3 cellular contexts compared by ENCODE assay signal in the genomic region with DNA sequence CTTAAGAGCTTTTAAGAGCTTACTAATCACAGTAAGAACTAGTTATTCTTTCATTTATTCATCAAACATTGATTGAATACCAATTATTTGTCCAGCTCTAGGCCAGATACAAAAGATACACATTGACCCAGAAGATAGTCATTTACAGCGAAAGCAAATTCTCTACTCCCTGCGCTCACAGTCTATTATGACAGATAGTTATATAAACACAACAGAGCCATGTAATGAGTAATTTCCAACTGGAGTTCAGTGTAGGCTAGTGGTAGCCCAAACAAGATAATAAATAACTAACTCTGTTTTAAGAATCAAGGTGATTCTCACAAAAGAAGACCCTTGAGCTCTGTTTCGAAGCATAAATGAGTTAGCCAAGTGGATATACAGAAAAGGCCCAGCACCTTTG.
"Had no signal": no experiment of that assay in that cellular context is flagged by ENCODE, and none has a peak within 500 bp of the region (broad histone marks: within the 10 kb centered on the region; RNA-seq: fewer than 3 reads in every experiment).

No MANE protein-coding gene starts in this region.

- H3K4me3 ChIP-seq: GM12878 had no signal

- DNase-seq: GDM1, GF-D8 had no signal

- ATAC-seq: GM12878 had no signal
